8 cellular contexts compared by ENCODE assay signal in the genomic region with DNA sequence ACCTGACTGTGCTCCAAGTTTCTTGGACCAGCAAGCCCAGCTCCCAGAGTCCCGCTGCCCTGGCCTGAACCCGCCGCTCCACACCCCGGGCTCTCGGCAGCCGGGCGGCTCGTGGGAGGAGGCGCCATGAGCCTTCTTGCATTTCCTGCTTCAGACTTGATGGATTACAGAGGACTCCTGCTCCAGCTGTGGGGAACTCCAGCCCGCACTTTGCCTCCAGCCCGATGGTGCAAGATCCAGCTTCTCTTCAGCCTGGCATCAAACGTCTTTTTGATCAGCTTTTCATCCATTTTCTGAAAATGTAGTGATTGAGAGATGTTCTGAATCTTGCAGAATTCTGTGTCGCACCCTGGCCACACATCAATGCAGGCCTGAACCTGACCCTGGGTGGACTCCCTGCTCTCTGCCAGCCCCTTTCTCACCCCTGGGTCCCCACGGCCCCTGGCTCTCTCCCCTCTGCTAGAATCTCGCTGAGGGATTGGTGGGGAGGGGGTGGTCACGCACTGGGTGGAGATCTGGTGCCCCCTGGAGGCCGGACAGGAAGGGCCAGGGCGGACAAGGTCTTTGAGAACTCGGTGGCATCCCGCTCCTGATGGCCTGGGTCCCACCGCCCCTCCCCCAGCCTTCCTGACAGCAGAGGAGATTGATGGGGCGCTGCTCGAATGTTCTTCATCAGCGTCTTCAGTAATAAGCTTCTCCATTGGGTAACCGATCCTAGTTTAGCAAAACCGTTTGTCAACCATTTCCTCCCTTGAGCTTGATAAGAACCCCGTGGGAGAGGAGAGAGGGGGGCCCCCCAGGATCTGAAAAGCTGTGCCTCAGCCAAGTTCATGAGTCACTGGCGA. TPM values are rescaled to one million over a fixed set of nuclear protein-coding genes. Genes with fewer than 3 reads are reported as not detected.
DNase-seq lines count a peak whose midpoint lies in the region; ATAC-seq and TF ChIP-seq lines count a peak whose summit lies in the region.

No MANE protein-coding gene starts in this region.

- peak; percentile 82 for ATAC-seq in Panc1
- peak; percentile 92 for ATAC-seq in naive thymus-derived CD4-positive, alpha-beta T cell
- no peak for ATAC-seq in HG03378 (IDR thresholded peaks at IDR 0.05; ENCODE audit: unreplicated experiment)

- TF ChIP-seq CTCF in Panc1 (IDR thresholded peaks at IDR 0.05), result peak; percentile 89
- peak; percentile 76 for TF ChIP-seq CTCF in fibroblast of lung (conservative IDR thresholded peaks at IDR 0.05 in 1 of 2, IDR thresholded peaks at IDR 0.05 in 1 of 2; ENCODE audit: low read depth in 1 of 2, low read length in 2 of 2)

- in situ Hi-C loops in Caki2 (cut with HindIII; ENCODE audit: low pct_unique_long_range_greater_than_20kb, low sequenced_read_pairs) (no loop called here), Panc1 (cut with HindIII; ENCODE audit: low pct_unique_long_range_greater_than_20kb, low sequenced_read_pairs) (no loop called here)

- no peaks in the 10 kb centered on the region for H3K36me3 ChIP-seq in HUES6 (ENCODE audit: control insufficient read depth, insufficient read depth, low read length)
- no peaks in the 10 kb centered on the region for H3K36me3 ChIP-seq in Panc1 (ENCODE audit: control insufficient read depth, insufficient read depth, low read length)
- no peaks in the 10 kb centered on the region for H3K36me3 ChIP-seq in fibroblast of lung (ENCODE audit: control insufficient read depth, insufficient read depth, low read length)
- H3K36me3 ChIP-seq in naive thymus-derived CD4-positive, alpha-beta T cell (ENCODE audit: control insufficient read depth in 2 of 3, insufficient read depth in 3 of 3, low read length in 3 of 3), result no peaks in the 10 kb centered on the region

- no TSS peak for BruUV-seq in Panc1 (replicated peaks; lab: Mats Ljungman, UMichigan)

- POLR2A ChIA-PET in Panc1 (lab: Charles Lee), result interaction anchor here (0.7 kb wide), 1 partner anchor 683 kb away, joined by 3 read pairs; no protein-coding TSS in a partner anchor
- POLR2A ChIA-PET in naive thymus-derived CD4-positive, alpha-beta T cell (lab: Charles Lee), result interaction anchor here (0.5 to 3.6 kb wide), 22 partner anchors 11 to 1422 kb away, joined by 3 to 26 read pairs (median 4); a partner anchor contains a TSS

- H3K27me3 ChIP-seq in HUES6 (ENCODE audit: control insufficient read depth, insufficient read depth, low read length) (peaks cover 15% of the 10 kb centered on the region; the same call in 1 of the 2 replicates), Panc1 (ENCODE audit: control insufficient read depth, insufficient read depth, low read length) (no peaks in the 10 kb centered on the region), fibroblast of lung (ENCODE audit: control insufficient read depth, insufficient read depth, low read length) (no peaks in the 10 kb centered on the region)
- H3K27me3 ChIP-seq in naive thymus-derived CD4-positive, alpha-beta T cell (ENCODE audit: control insufficient read depth in 2 of 2, insufficient read depth in 2 of 2, low read length in 2 of 2), result no peaks in the 10 kb centered on the region

- CTCF ChIA-PET in Panc1 (lab: Charles Lee), result interaction anchor here (0.7 to 2.4 kb wide), 8 partner anchors 9 to 494 kb away, joined by 3 to 12 read pairs (median 4); a partner anchor contains a TSS
- CTCF ChIA-PET in naive thymus-derived CD4-positive, alpha-beta T cell (lab: Charles Lee), result interaction anchor here (0.6 to 2.1 kb wide), 16 partner anchors 12 to 747 kb away, joined by 3 to 19 read pairs (median 3); a partner anchor contains a TSS

- no peaks in the 10 kb centered on the region for H3K36me3 Mint-ChIP-seq in naive thymus-derived CD4-positive, alpha-beta T cell

- no peaks in the 10 kb centered on the region for H3K9me3 ChIP-seq in HUES6 (ENCODE audit: control insufficient read depth, insufficient read depth, low read depth, low read length)
- no peaks in the 10 kb centered on the region for H3K9me3 ChIP-seq in Panc1 (ENCODE audit: control insufficient read depth, insufficient read depth, low read depth, low read length)
- H3K9me3 ChIP-seq in fibroblast of lung (ENCODE audit: control insufficient read depth, insufficient read depth, low read depth, low read length), result no peaks in the 10 kb centered on the region
- H3K9me3 ChIP-seq in naive thymus-derived CD4-positive, alpha-beta T cell (ENCODE audit: control insufficient read depth in 2 of 3, low read length in 3 of 3), result no peaks in the 10 kb centered on the region

- peak overlapping the region; percentile 89 for H2AFZ ChIP-seq in fibroblast of lung (ENCODE audit: low read length)

- H3K4me2 ChIP-seq in fibroblast of lung (ENCODE audit: extremely low read depth, insufficient read depth, low read length), result peak overlapping the region; percentile 91

- DNase-seq in Caki2 (ENCODE audit: low read depth) (peak; percentile 51), Panc1 (ENCODE audit: low read depth, low spot score) (no peak), fibroblast of lung (ENCODE audit: low read depth in 2 of 2) (peak; percentile 88 to 94)
- DNase-seq in activated T-helper 1 cell treated with anti-CD3 and anti-CD28 coated beads, Interleukin-2, amount 50 U/mL, for 16 hours (ENCODE audit: low read depth in 1 of 2, low spot score in 1 of 2), result peak; percentile 53 to 63
- peak; percentile 61 to 88 (median 82) for DNase-seq in naive thymus-derived CD4-positive, alpha-beta T cell
- DNase-seq in stimulated activated CD8-positive, alpha-beta memory T cell treated with anti-CD3 and anti-CD28 coated beads, Interleukin-7, amount 100 ng/mL, for 48 hours (ENCODE audit: extremely low read depth in 1 of 2, low read depth in 1 of 2), result peak; percentile 46 to 55

- H3K9ac ChIP-seq in HUES6 (ENCODE audit: low read length), result peak overlapping the region; percentile 48
- no peak overlapping the region for H3K9ac ChIP-seq in fibroblast of lung (ENCODE audit: insufficient read depth, low read length)

- H3K4me1 Mint-ChIP-seq in naive thymus-derived CD4-positive, alpha-beta T cell, result peaks cover 9 to 34% (median 26%) of the 10 kb centered on the region in 7 donors

- H3K4me1 ChIP-seq in HUES6 (ENCODE audit: control insufficient read depth, insufficient read depth, low read length) (peaks cover 35% of the 10 kb centered on the region), Panc1 (ENCODE audit: control insufficient read depth, insufficient read depth, low read length) (peaks cover 20% of the 10 kb centered on the region), fibroblast of lung (ENCODE audit: control insufficient read depth, extremely low read depth, insufficient read depth, low read length) (peaks cover 7% of the 10 kb centered on the region)
- peaks cover 15% of the 10 kb centered on the region in 2 donors for H3K4me1 ChIP-seq in naive thymus-derived CD4-positive, alpha-beta T cell (ENCODE audit: control insufficient read depth in 2 of 2, insufficient read depth in 2 of 2, low read length in 2 of 2)

- H3K4me3 ChIP-seq in HUES6 (ENCODE audit: low read depth, low read length) (peak overlapping the region; percentile 55), Panc1 (ENCODE audit: low read depth in 2 of 2, low read length in 2 of 2) (peak overlapping the region; percentile 23 to 46), fibroblast of lung (replicated peaks in 1 of 4; ENCODE audit: control extremely low read depth in 1 of 4, insufficient read depth in 1 of 4, low read depth in 3 of 4, low read length in 4 of 4) (peak overlapping the region; percentile 9 to 57 (median 32))
- peak overlapping the region; percentile 68 for H3K4me3 ChIP-seq in naive thymus-derived CD4-positive, alpha-beta T cell (ENCODE audit: low read length)

- peaks cover 0 to 3% (median 0%) of the 10 kb centered on the region in 5 donors for H3K27me3 Mint-ChIP-seq in naive thymus-derived CD4-positive, alpha-beta T cell

- intact Hi-C loops in Panc1 (cut with micrococcal nuclease; ENCODE audit: unreplicated experiment), result no loop called here
- intact Hi-C loops in naive thymus-derived CD4-positive, alpha-beta T cell (cut with micrococcal nuclease), result loop anchor here (1.0 to 5.0 kb wide), 9 partner anchors 77 to 757 kb away; a partner anchor contains a TSS

- H3K27ac Mint-ChIP-seq in naive thymus-derived CD4-positive, alpha-beta T cell, result peak overlapping the region; percentile 88 to 98 (median 94)

- H3K9me3 Mint-ChIP-seq in naive thymus-derived CD4-positive, alpha-beta T cell, result no peaks in the 10 kb centered on the region

- no peaks in the 10 kb centered on the region for H3K79me2 ChIP-seq in fibroblast of lung (ENCODE audit: control insufficient read depth, insufficient read depth, low read length)

- H3K4me3 Mint-ChIP-seq in naive thymus-derived CD4-positive, alpha-beta T cell, result peak overlapping the region; percentile 77 to 94 (median 84)

- no peaks in the 10 kb centered on the region for H4K20me1 ChIP-seq in fibroblast of lung (ENCODE audit: control insufficient read depth, extremely low read depth, insufficient read depth, low read length)

- no peak overlapping the region for H3K27ac ChIP-seq in HUES6 (ENCODE audit: low read depth, low read length)
- H3K27ac ChIP-seq in Panc1 (ENCODE audit: low read length), result peak overlapping the region; percentile 51; the same call in 1 of the 2 replicates
- peak overlapping the region; percentile 4 for H3K27ac ChIP-seq in fibroblast of lung (ENCODE audit: insufficient read depth, low read length)
- peak overlapping the region; percentile 71 for H3K27ac ChIP-seq in naive thymus-derived CD4-positive, alpha-beta T cell (ENCODE audit: low read depth, low read length)

RNA-seq across cellular contexts. Expression of a gene that starts 12.1 kb away (rescaled TPM):
- 0.03 and 0.17 TPM in 2 replicates for total RNA-seq in Caki2 (2014; rRNA removed; shearing (Covaris generic); ENCODE audit: low replicate concordance)
- total RNA-seq in Panc1 (2021; ENCODE audit: unreplicated experiment) (0.41 TPM), fibroblast of lung (0.17 TPM in 1 of 2 replicates, not detected in the other)
- polyA plus RNA-seq in Panc1 (2012; ENCODE audit: insufficient read length), result 0.47 TPM
- not detected in 2 replicates for polyA plus RNA-seq in fibroblast of lung
- 0.02 TPM in 1 of 2 replicates, not detected in the other for polyA plus RNA-seq in fibroblast of lung (2012)
- not detected in 2 replicates for polyA minus RNA-seq in fibroblast of lung (ENCODE audit: low replicate concordance)
- total RNA-seq in naive thymus-derived CD4-positive, alpha-beta T cell, result 10 to 100 TPM in 1 of 5 experiments, 1 to 10 TPM in 1, under 1 TPM in 3; 0.51 to 40.3 (median 0.77) TPM
- polyA plus RNA-seq in naive thymus-derived CD4-positive, alpha-beta T cell, result under 1 TPM; 0.03 to 0.06 TPM
